ENCODE assay signal across 1 cellular context in genomic region chr2:145800201-145801091, GRCh38.
TF ChIP-seq lines count a peak whose summit lies in the region.

No MANE protein-coding gene starts in this region.

TF ChIP-seq in HepG2, 621 proteins besides CTCF, POLR2A, EP300 and RAD21 (continued from another document and continues in another):
- no peak for TF ChIP-seq CENPBD1 (CRISPR knock-in tag; IDR thresholded peaks at IDR 0.05; ENCODE audit: borderline replicate concordance, low read depth)
- TF ChIP-seq PATZ1 (CRISPR knock-in tag; IDR thresholded peaks at IDR 0.05), result peak; percentile 91
- TF ChIP-seq IKZF5 (CRISPR knock-in tag; IDR thresholded peaks at IDR 0.05), result peak; percentile 98
- no peak for TF ChIP-seq FOXM1 (CRISPR knock-in tag; IDR thresholded peaks at IDR 0.05)
- peak; percentile 94 for TF ChIP-seq SMYD3 (CRISPR knock-in tag; IDR thresholded peaks at IDR 0.05)
- TF ChIP-seq TGIF2 (CRISPR knock-in tag; IDR thresholded peaks at IDR 0.05), result no peak; the same call in 1 of the 2 replicates
- peak; percentile 89 for TF ChIP-seq SIX4 (CRISPR knock-in tag; IDR thresholded peaks at IDR 0.05)
- no peak for TF ChIP-seq ZNF260 (CRISPR knock-in tag; IDR thresholded peaks at IDR 0.05; ENCODE audit: borderline replicate concordance, low read depth)
- peak; percentile 98 for TF ChIP-seq ZNF710 (CRISPR knock-in tag; IDR thresholded peaks at IDR 0.05; ENCODE audit: borderline replicate concordance)
- TF ChIP-seq NAIF1 (CRISPR knock-in tag; IDR thresholded peaks at IDR 0.05; ENCODE audit: borderline replicate concordance), result peak; percentile 68; the same call in 1 of the 2 replicates
- no peak for TF ChIP-seq NONO (IDR thresholded peaks at IDR 0.05)
- TF ChIP-seq NONO (CRISPR knock-in tag; conservative IDR thresholded peaks at IDR 0.05), result peak; percentile 93; the same call in 1 of the 2 replicates
- peak; percentile 96 for TF ChIP-seq ZNF124 (CRISPR knock-in tag; IDR thresholded peaks at IDR 0.05)
- peak; percentile 95 for TF ChIP-seq TP53 (CRISPR knock-in tag; conservative IDR thresholded peaks at IDR 0.05)
- TF ChIP-seq JARID2 (CRISPR knock-in tag; IDR thresholded peaks at IDR 0.05; ENCODE audit: insufficient replicate concordance), result peak; percentile 49
- peak; percentile 29; the same call in 1 of the 2 replicates for TF ChIP-seq ZNF263 (CRISPR knock-in tag; IDR thresholded peaks at IDR 0.05)
- no peak for TF ChIP-seq ARNT (IDR thresholded peaks at IDR 0.05)
- peak; percentile 49; the same call in 1 of the 2 replicates for TF ChIP-seq TFAP4 (IDR thresholded peaks at IDR 0.05; ENCODE audit: borderline replicate concordance, low read depth)
- peak; percentile 67; the same call in 1 of the 2 replicates for TF ChIP-seq KDM2A (CRISPR knock-in tag; IDR thresholded peaks at IDR 0.05; ENCODE audit: borderline replicate concordance, low read depth)
- TF ChIP-seq SNAPC2 (CRISPR knock-in tag; IDR thresholded peaks at IDR 0.05), result peak; percentile 96
- TF ChIP-seq ZNF639 (CRISPR knock-in tag; conservative IDR thresholded peaks at IDR 0.05), result peak; percentile 63; the same call in 1 of the 2 replicates
- TF ChIP-seq HDAC2 (CRISPR knock-in tag; IDR thresholded peaks at IDR 0.05), result peak; percentile 99
- TF ChIP-seq PCBP1 (IDR thresholded peaks at IDR 0.05; ENCODE audit: borderline replicate concordance, low read depth, low read length), result no peak
- peak; percentile 94; the same call in 1 of the 2 replicates for TF ChIP-seq STAT6 (CRISPR knock-in tag; IDR thresholded peaks at IDR 0.05; ENCODE audit: borderline replicate concordance)
- TF ChIP-seq POLR2AphosphoS5 (IDR thresholded peaks at IDR 0.05; ENCODE audit: low read depth, low read length), result no peak
- peak; percentile 81; the same call in 1 of the 2 replicates for TF ChIP-seq TFE3 (CRISPR knock-in tag; IDR thresholded peaks at IDR 0.05)
- TF ChIP-seq ZMYM4 (CRISPR knock-in tag; IDR thresholded peaks at IDR 0.05), result peak; percentile 99
- TF ChIP-seq YEATS2 (CRISPR knock-in tag; IDR thresholded peaks at IDR 0.05; ENCODE audit: borderline replicate concordance), result peak; percentile 74; the same call in 1 of the 2 replicates
- peak; percentile 90 for TF ChIP-seq NFKBIZ (CRISPR knock-in tag; IDR thresholded peaks at IDR 0.05)
- TF ChIP-seq ZNF451 (CRISPR knock-in tag; IDR thresholded peaks at IDR 0.05), result no peak
- TF ChIP-seq ZNF720 (CRISPR knock-in tag; IDR thresholded peaks at IDR 0.05), result peak; percentile 69; the same call in 1 of the 2 replicates
- TF ChIP-seq ZBTB44 (CRISPR knock-in tag; IDR thresholded peaks at IDR 0.05), result peak; percentile 81; the same call in 1 of the 2 replicates
- 0 out of 2 replicates have a peak, but pooled peaks have one; percentile 58 for TF ChIP-seq ZSCAN21 (CRISPR knock-in tag; IDR thresholded peaks at IDR 0.05; ENCODE audit: borderline replicate concordance)
- TF ChIP-seq ZMAT3 (CRISPR knock-in tag; conservative IDR thresholded peaks at IDR 0.05), result 0 out of 2 replicates have a peak, but pooled peaks have one; percentile 35
- TF ChIP-seq JUNB (CRISPR knock-in tag; IDR thresholded peaks at IDR 0.05; ENCODE audit: borderline replicate concordance), result peak; percentile 82; the same call in 1 of the 2 replicates
- TF ChIP-seq ZNF576 (CRISPR knock-in tag; IDR thresholded peaks at IDR 0.05), result no peak
- TF ChIP-seq E2F1 (CRISPR knock-in tag; IDR thresholded peaks at IDR 0.05), result peak; percentile 64; the same call in 1 of the 2 replicates
- 0 out of 2 replicates have a peak, but pooled peaks have one; percentile 45 for TF ChIP-seq IRF9 (CRISPR knock-in tag; IDR thresholded peaks at IDR 0.05; ENCODE audit: borderline replicate concordance)
- TF ChIP-seq PLRG1 (conservative IDR thresholded peaks at IDR 0.05), result no peak
- peak; percentile 92 for TF ChIP-seq SKIL (CRISPR knock-in tag; IDR thresholded peaks at IDR 0.05; ENCODE audit: borderline replicate concordance)
- TF ChIP-seq PHF21A (CRISPR knock-in tag; IDR thresholded peaks at IDR 0.05), result peak; percentile 95
- peak; percentile 48; the same call in 1 of the 2 replicates for TF ChIP-seq NFYC (CRISPR knock-in tag; IDR thresholded peaks at IDR 0.05)
